ENCODE assay signal across 8 cellular contexts in genomic region chr19:13796301-13797057, GRCh38. TPM values are rescaled to one million over a fixed set of nuclear protein-coding genes. Genes with fewer than 3 reads are reported as not detected.
A peak's percentile ranks its signal among the peaks of the same experiment; 100 is the strongest.
DNase-seq lines count a peak whose midpoint lies in the region; ATAC-seq and TF ChIP-seq lines count a peak whose summit lies in the region.

No MANE protein-coding gene starts in this region.

- ATAC-seq in GM18505 (IDR thresholded peaks at IDR 0.05; ENCODE audit: unreplicated experiment): no peak
- ATAC-seq in GM21786 (IDR thresholded peaks at IDR 0.05; ENCODE audit: unreplicated experiment): no peak
- no peak for ATAC-seq in GM18861 (IDR thresholded peaks at IDR 0.05; ENCODE audit: unreplicated experiment)

- intact Hi-C loops in Calu3 (cut with micrococcal nuclease; ENCODE audit: unreplicated experiment): no loop called here

- CTCF ChIA-PET in Calu3 (lab: Charles Lee): interaction anchor here (0.6 to 1.5 kb wide), 2 partner anchors 20 to 76 kb away, joined by 3 read pairs; no protein-coding TSS in a partner anchor

- H3K36me3 Mint-ChIP-seq in Calu3 (ENCODE audit: insufficient read depth, unreplicated experiment): peaks cover 43% of the 10 kb centered on the region

- H3K4me3 Mint-ChIP-seq in Calu3 (ENCODE audit: low read depth, unreplicated experiment): peak overlapping the region; percentile 90

- H3K36me3 ChIP-seq in KOPT-K1 (ENCODE audit: insufficient read depth, low read length): no peaks in the 10 kb centered on the region

- DNase-seq in Calu3: peak; percentile 58
- peak; percentile 90 for DNase-seq in astrocyte of the spinal cord (ENCODE audit: low read depth, low spot score)

- TF ChIP-seq CTCF in Calu3 (IDR thresholded peaks at IDR 0.05; ENCODE audit: unreplicated experiment): no peak
- peak; percentile 48 for TF ChIP-seq CTCF in astrocyte of the spinal cord (IDR thresholded peaks at IDR 0.05; ENCODE audit: low read depth, low read length)

- BruUV-seq in Calu3 (replicated peaks; lab: Mats Ljungman, UMichigan): no TSS peak

- in situ Hi-C loops in astrocyte of the spinal cord (cut with HindIII; ENCODE audit: low sequenced_read_pairs): no loop called here

- H3K27ac ChIP-seq in KOPT-K1 (ENCODE audit: low read depth, low read length, poor library complexity, severe bottlenecking): peak overlapping the region; percentile 56
- H3K27ac ChIP-seq in skin epidermis: peak overlapping the region; percentile 77 to 97 (median 89)

- peak overlapping the region; percentile 91 for H3K27ac Mint-ChIP-seq in Calu3 (ENCODE audit: unreplicated experiment)

- no peaks in the 10 kb centered on the region for H3K9me3 ChIP-seq in KOPT-K1 (ENCODE audit: insufficient read depth, low read length, poor library complexity, severe bottlenecking)
- no peaks in the 10 kb centered on the region for H3K9me3 ChIP-seq in iPS-18c (ENCODE audit: control insufficient read depth, insufficient read depth, low read length)

- no peaks in the 10 kb centered on the region for H3K9me3 Mint-ChIP-seq in Calu3 (ENCODE audit: low read depth, unreplicated experiment)

- peak overlapping the region; percentile 73 for H3K4me3 ChIP-seq in astrocyte of the spinal cord (ENCODE audit: low read depth, low read length)
- H3K4me3 ChIP-seq in iPS-18c (ENCODE audit: insufficient read depth, low read depth, low read length): peak overlapping the region; percentile 69
- peak overlapping the region; percentile 49 to 82 (median 75) for H3K4me3 ChIP-seq in skin epidermis

- TF ChIP-seq POLR2A in GM18505 (IDR thresholded peaks at IDR 0.05; ENCODE audit: borderline replicate concordance, extremely low read depth, insufficient read depth, insufficient read length): no peak

- H3K27me3 Mint-ChIP-seq in Calu3 (ENCODE audit: unreplicated experiment): no peaks in the 10 kb centered on the region

- H3K4me1 Mint-ChIP-seq in Calu3 (ENCODE audit: low read depth, unreplicated experiment): no peaks in the 10 kb centered on the region

RNA-seq across cellular contexts. Expression of gene ZSWIM4, which starts 1.2 kb away (rescaled TPM):
- total RNA-seq in Calu3 (2022): 10.7 and 11.5 TPM in 2 replicates

RNA-seq across cellular contexts. Expression of gene C19orf53, which starts 22.2 kb away (rescaled TPM):
- total RNA-seq in Calu3 (2022): 59.4 and 66.4 TPM in 2 replicates

RNA-seq across cellular contexts. Expression of gene MRI1, which starts 32.2 kb away (rescaled TPM):
- total RNA-seq in Calu3 (2022): 30.2 and 32.6 TPM in 2 replicates
